7 cellular contexts compared by ENCODE assay signal in the genomic region with DNA sequence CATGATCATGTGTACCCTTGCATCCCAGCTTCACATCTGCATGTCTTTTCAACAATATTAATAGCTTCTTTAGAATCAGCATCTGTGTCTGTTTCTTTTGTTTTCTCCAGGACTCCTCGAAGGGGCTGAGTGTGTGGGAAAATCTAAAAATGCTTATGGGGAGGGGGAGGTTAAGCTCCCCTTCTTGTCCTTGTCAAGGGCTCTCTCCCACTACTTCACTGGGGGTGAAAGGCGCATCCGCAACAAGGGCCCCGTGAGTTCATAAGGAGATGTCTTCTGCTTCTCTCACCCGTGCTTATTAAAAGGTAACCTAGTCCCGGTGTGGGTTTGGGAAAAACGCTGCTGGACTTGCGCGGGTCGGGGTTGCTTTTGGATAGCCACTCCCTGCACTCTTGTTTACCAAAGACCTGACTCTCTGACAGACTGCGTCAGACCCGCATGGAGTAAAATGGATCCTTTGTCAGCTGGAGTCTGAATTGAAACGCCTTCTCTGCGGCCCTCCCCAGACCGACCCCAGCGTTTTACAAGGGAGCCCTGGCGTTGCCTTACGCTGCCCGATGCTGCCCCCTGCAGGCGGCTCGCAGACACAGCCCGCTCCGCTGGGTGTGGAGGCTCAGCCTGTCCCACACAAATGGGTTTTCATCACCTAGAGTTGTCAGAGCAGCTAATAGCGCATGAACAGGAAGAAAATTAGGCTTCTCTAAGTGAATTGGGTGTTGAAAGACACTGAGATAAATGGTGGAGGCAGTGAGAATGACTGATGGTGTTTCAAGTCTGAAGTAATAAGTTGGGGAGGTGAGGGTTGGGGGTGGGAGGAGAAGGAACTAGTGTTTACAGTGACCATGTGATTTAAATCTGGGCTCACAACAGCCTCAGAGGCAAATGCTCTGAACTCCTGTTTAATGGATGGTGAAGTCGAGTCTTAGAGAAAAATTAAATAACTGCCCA. TPM values are rescaled to one million over a fixed set of nuclear protein-coding genes. Genes with fewer than 3 reads are reported as not detected.
DNase-seq lines count a peak whose midpoint lies in the region; ATAC-seq, FAIRE-seq and TF ChIP-seq lines count a peak whose summit lies in the region.

No MANE protein-coding gene starts in this region.

- FAIRE-seq in GM18507 (lab: Jason Lieb, UNC) = peak; percentile 80

- DNase-seq in GM18507 (ENCODE audit: extremely low spot score, insufficient read length, low read depth) = no peak
- peak; percentile 51 for DNase-seq in NCI-H2081 treated with DMSO at 0.1 percent for 48 hours (lab: John Stamatoyannopoulos, UW)
- DNase-seq in UCSD-AML1 (lab: John Stamatoyannopoulos, UW; ENCODE audit: unreplicated experiment) = peak; percentile 85
- peak; percentile 84 to 89 (median 86) for DNase-seq in body of pancreas

- H3K36me3 ChIP-seq in body of pancreas (replicated peaks in 1 of 2; ENCODE audit: insufficient read depth in 1 of 2, low read depth in 2 of 2) (no peaks in the 10 kb centered on the region), skeletal muscle tissue (ENCODE audit: control insufficient read depth in 3 of 3, insufficient read depth in 3 of 3, low read length in 3 of 3) (no peaks in the 10 kb centered on the region)

- H3K4me3 ChIP-seq in body of pancreas = no peak overlapping the region
- H3K4me3 ChIP-seq in iPS-18c (ENCODE audit: insufficient read depth, low read depth, low read length) = peak overlapping the region; percentile 5; the same call in 1 of the 2 replicates
- peak overlapping the region; percentile 62 to 68 (median 63) for H3K4me3 ChIP-seq in skeletal muscle tissue (ENCODE audit: low read length in 3 of 3)

- intact Hi-C loops in body of pancreas (cut with DNase I) = loop anchor here (5.0 to 10.0 kb wide), 3 partner anchors 55 to 248 kb away; a partner anchor contains a TSS

- H3K27ac ChIP-seq in body of pancreas (no peak overlapping the region), skeletal muscle tissue (ENCODE audit: low read depth, low read length) (peak overlapping the region; percentile 8)

- ATAC-seq in HG03045 (IDR thresholded peaks at IDR 0.05; ENCODE audit: unreplicated experiment) (peak; percentile 65), body of pancreas (peak; percentile 94)

- H3K9me3 ChIP-seq in body of pancreas = no peaks in the 10 kb centered on the region
- H3K9me3 ChIP-seq in iPS-18c (ENCODE audit: control insufficient read depth, insufficient read depth, low read length) = no peaks in the 10 kb centered on the region
- H3K9me3 ChIP-seq in skeletal muscle tissue (ENCODE audit: control insufficient read depth in 3 of 3, low read length in 3 of 3) = no peaks in the 10 kb centered on the region

- no peaks in the 10 kb centered on the region for H3K27me3 ChIP-seq in body of pancreas
- no peaks in the 10 kb centered on the region for H3K27me3 ChIP-seq in skeletal muscle tissue (ENCODE audit: control insufficient read depth in 3 of 3, insufficient read depth in 3 of 3, low read length in 3 of 3)

- peaks cover 13% of the 10 kb centered on the region for H3K4me1 ChIP-seq in body of pancreas
- H3K4me1 ChIP-seq in skeletal muscle tissue (ENCODE audit: control insufficient read depth in 3 of 3, insufficient read depth in 3 of 3, low read length in 3 of 3) = peaks cover 4 to 40% (median 21%) of the 10 kb centered on the region in 3 donors

- no peak for TF ChIP-seq POLR2A in body of pancreas (IDR thresholded peaks at IDR 0.05)

- peak overlapping the region; percentile 69 to 82 (median 81) for H3K9ac ChIP-seq in skeletal muscle tissue (ENCODE audit: low read depth in 1 of 3, low read length in 3 of 3)

- peak; percentile 91 to 97 (median 95) for TF ChIP-seq CTCF in body of pancreas (IDR thresholded peaks at IDR 0.05)

- 9 to 10% methylated on average over 11 to 25 of the region's 25 CpGs for WGBS in body of pancreas, 2 donors

RNA-seq across cellular contexts. Expression of a gene that starts 53.9 kb away (rescaled TPM):
- total RNA-seq in body of pancreas = 1 to 10 TPM; 6.6 to 6.7 TPM
- 11.0 TPM for total RNA-seq in skeletal muscle tissue

Comparison
In these comparisons a context has a peak if more than half of its experiments do, and no peak if none do; other contexts are left out.
1. H3K4me3 ChIP-seq: peak in iPS-18c (single experiment) and skeletal muscle tissue (3 of 3); none in body of pancreas (0 of 2).